ENCODE assay signal across 18 cellular contexts in the genomic region with DNA sequence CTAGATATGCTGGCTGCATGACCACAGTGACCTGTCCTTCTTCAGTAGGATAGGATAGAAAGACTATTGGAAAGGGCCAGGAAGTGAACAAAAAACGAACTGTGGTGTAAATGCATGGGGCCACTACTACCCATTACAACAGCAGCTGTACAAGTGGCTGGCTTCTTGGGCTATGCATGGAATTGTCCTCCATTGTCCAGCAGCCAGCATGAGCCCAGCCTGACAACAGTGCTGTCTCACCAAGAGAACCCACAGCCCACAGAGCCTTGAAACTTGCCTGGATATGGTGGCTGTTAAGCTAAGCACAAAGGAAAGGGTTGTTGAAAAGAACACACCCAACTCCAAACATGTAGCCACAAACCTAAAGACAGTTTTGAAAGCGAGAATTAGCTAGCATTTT.
"Had no signal": no experiment of that assay in that cellular context is flagged by ENCODE, and none has a peak within 500 bp of the region (broad histone marks: within the 10 kb centered on the region; RNA-seq: fewer than 3 reads in every experiment).

No MANE protein-coding gene starts in this region.

- H3K27ac ChIP-seq: coronary artery, vagina, WERI-Rb-1 had no signal

- H3K4me1 Mint-ChIP-seq: activated naive CD8-positive, alpha-beta T cell treated with anti-CD3 and anti-CD28 coated beads, Interleukin-2, amount 50 U/mL, for 24 hours had no signal

- DNase-seq: activated CD4-positive, alpha-beta T cell treated with anti-CD3 and anti-CD28 coated beads for 4 hours; activated CD8-positive, alpha-beta memory T cell treated with anti-CD3 and anti-CD28 coated beads, Interleukin-2, amount 50 U/mL, for 48 hours; activated CD8-positive, alpha-beta T cell treated with anti-CD3 and anti-CD28 coated beads, Interleukin-2, amount 10 ng/mL, durations not matched to agents 7 days and 5 days; activated naive CD4-positive, alpha-beta T cell; activated naive CD8-positive, alpha-beta T cell treated with anti-CD3 and anti-CD28 coated beads, Interleukin-2, amount 50 U/mL, for 24 hours; central memory CD4-positive, alpha-beta T cell; effector CD8-positive, alpha-beta T cell; left colon; midbrain; naive thymus-derived CD8-positive, alpha-beta T cell; occipital lobe; stimulated activated CD4-positive, alpha-beta T cell treated with anti-CD3 and anti-CD28 coated beads, Interleukin-2, amount 100 ng/mL, for 48 hours; stimulated activated naive CD8-positive, alpha-beta T cell treated with anti-CD3 and anti-CD28 coated beads, Interleukin-15, amount 100 ng/mL, for 72 hours; WERI-Rb-1 had no signal

- H3K36me3 Mint-ChIP-seq: naive thymus-derived CD8-positive, alpha-beta T cell had no signal

- ATAC-seq: activated CD8-positive, alpha-beta T cell treated with anti-CD3 and anti-CD28 coated beads, Interleukin-2, amount 10 ng/mL, durations not matched to agents 7 days and 5 days; activated naive CD8-positive, alpha-beta T cell treated with anti-CD3 and anti-CD28 coated beads, Interleukin-2, amount 50 U/mL, for 24 hours; naive thymus-derived CD8-positive, alpha-beta T cell; sciatic nerve; stimulated activated naive CD8-positive, alpha-beta T cell treated with anti-CD3 and anti-CD28 coated beads, Interleukin-15, amount 100 ng/mL, for 72 hours had no signal

- H3K27ac Mint-ChIP-seq: activated CD8-positive, alpha-beta T cell treated with anti-CD3 and anti-CD28 coated beads, Interleukin-2, amount 10 ng/mL, durations not matched to agents 7 days and 5 days; activated naive CD8-positive, alpha-beta T cell treated with anti-CD3 and anti-CD28 coated beads, Interleukin-2, amount 50 U/mL, for 24 hours; naive thymus-derived CD8-positive, alpha-beta T cell; stimulated activated naive CD8-positive, alpha-beta T cell treated with anti-CD3 and anti-CD28 coated beads, Interleukin-15, amount 100 ng/mL, for 72 hours had no signal

- H3K4me3 Mint-ChIP-seq: activated CD8-positive, alpha-beta T cell treated with anti-CD3 and anti-CD28 coated beads, Interleukin-2, amount 10 ng/mL, durations not matched to agents 7 days and 5 days; activated naive CD8-positive, alpha-beta T cell treated with anti-CD3 and anti-CD28 coated beads, Interleukin-2, amount 50 U/mL, for 24 hours; naive thymus-derived CD8-positive, alpha-beta T cell; stimulated activated naive CD8-positive, alpha-beta T cell treated with anti-CD3 and anti-CD28 coated beads, Interleukin-15, amount 100 ng/mL, for 72 hours had no signal

- H3K27me3 ChIP-seq: vagina had no signal

- H3K9me3 ChIP-seq: vagina had no signal

- H3K9me3 Mint-ChIP-seq: activated naive CD8-positive, alpha-beta T cell treated with anti-CD3 and anti-CD28 coated beads, Interleukin-2, amount 50 U/mL, for 24 hours; stimulated activated naive CD8-positive, alpha-beta T cell treated with anti-CD3 and anti-CD28 coated beads, Interleukin-15, amount 100 ng/mL, for 72 hours had no signal

- H3K36me3 ChIP-seq: vagina, WERI-Rb-1 had no signal

- H3K4me1 ChIP-seq: vagina had no signal

- H3K4me3 ChIP-seq: coronary artery, lung, vagina had no signal
